8 cellular contexts compared by ENCODE assay signal in the genomic region with DNA sequence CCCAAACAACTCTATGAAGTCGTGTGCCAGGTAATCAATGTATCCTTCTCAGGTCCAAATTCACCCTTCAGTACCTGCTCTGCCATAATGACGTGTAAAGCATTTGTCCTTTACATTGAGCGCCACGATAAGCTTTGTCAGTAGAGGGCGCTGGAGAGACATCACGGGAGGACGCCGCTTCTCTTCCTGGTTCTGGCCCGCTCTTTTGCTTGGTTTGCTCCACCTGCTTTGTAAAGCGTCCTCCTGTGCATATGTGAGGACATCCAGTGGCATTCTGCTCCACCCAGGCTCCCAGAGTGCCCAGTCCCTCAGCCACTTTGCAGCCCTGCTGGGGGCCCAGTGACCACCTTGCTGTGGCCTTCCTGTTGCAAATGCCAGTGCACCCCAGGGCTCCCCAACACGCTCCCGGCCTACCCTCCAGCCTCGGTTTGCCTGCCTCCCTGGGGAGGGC.
A peak's percentile ranks its signal among the peaks of the same experiment; 100 is the strongest.
DNase-seq lines count a peak whose midpoint lies in the region; ATAC-seq, FAIRE-seq and TF ChIP-seq lines count a peak whose summit lies in the region.

No MANE protein-coding gene starts in this region.

- 38% methylated on average over 13 of the region's 13 CpGs; no CpG with 5 or more reads in 1 of the 2 experiments for WGBS in H1 (ENCODE audit: extremely low coverage in 1 of 2, insufficient coverage in 1 of 2, insufficient read length in 1 of 2, insufficient replicate concordance in 2 of 2, low coverage in 1 of 2, low lambda C conversion rate in 2 of 2, missing lambda C conversion rate in 1 of 2), 2 experiments

- no peak overlapping the region for H3K4ac ChIP-seq in H1 (replicated peaks; ENCODE audit: insufficient read length, low read depth, low read length)

- no peak overlapping the region for H3K56ac ChIP-seq in H1 (replicated peaks; ENCODE audit: insufficient read length, low read depth, low read length)

- H3K4me1 ChIP-seq in PC-9 (replicated peaks; ENCODE audit: insufficient read depth): no peaks in the 10 kb centered on the region
- no peaks in the 10 kb centered on the region for H3K4me1 ChIP-seq in H1 (replicated peaks in 1 of 4; ENCODE audit: control insufficient read depth in 3 of 4, insufficient read depth in 4 of 4, low read length in 3 of 4)

- no TSS peak for BruUV-seq in PC-9 (replicated peaks; lab: Mats Ljungman, UMichigan)

- no peak overlapping the region for H3K27ac ChIP-seq in PC-9
- H3K27ac ChIP-seq in H1 (ENCODE audit: low read depth, low read length): no peak overlapping the region

- H3K9ac ChIP-seq in H1 (replicated peaks in 1 of 4; ENCODE audit: extremely low read depth in 1 of 4, low read depth in 3 of 4, low read length in 3 of 4): no peak overlapping the region

- DNase-seq in activated T-cell treated with anti-CD3 and anti-CD28 coated beads for 48 hours (ENCODE audit: low read depth) (peak; percentile 33), activated T-cell treated with anti-CD3 and anti-CD28 coated beads for 4 hours (no peak), PC-9 (peak in 1 of 2 experiments; percentile 21), H1 (ENCODE audit: low read depth in 1 of 2, low spot score in 2 of 2) (peak; percentile 46 to 89), mesenteric fat pad (ENCODE audit: low spot score) (no peak)
- DNase-seq in stimulated activated CD4-positive, alpha-beta T cell treated with anti-CD3 and anti-CD28 coated beads, Interleukin-2, amount 100 ng/mL, for 48 hours: peak; percentile 48 to 58

- no peak overlapping the region for H3K4me2 ChIP-seq in PC-9
- H3K4me2 ChIP-seq in H1 (ENCODE audit: insufficient read depth in 1 of 2, low read depth in 2 of 2, low read length in 2 of 2): no peak overlapping the region

- H2AFZ ChIP-seq in PC-9: peak overlapping the region; percentile 19; the same call in 1 of the 2 replicates
- H2AFZ ChIP-seq in H1 (ENCODE audit: low read length): peak overlapping the region; percentile 83

- ATAC-seq in HG03159 (IDR thresholded peaks at IDR 0.05; ENCODE audit: unreplicated experiment) (peak; percentile 77), GM21423 (IDR thresholded peaks at IDR 0.05; ENCODE audit: unreplicated experiment) (no peak)

- intact Hi-C loops in PC-9 (cut with micrococcal nuclease; ENCODE audit: unreplicated experiment): no loop called here

- H3K36me3 ChIP-seq in PC-9 (ENCODE audit: low read depth) (no peaks in the 10 kb centered on the region), H1 (ENCODE audit: control insufficient read depth in 2 of 4, insufficient read depth in 4 of 4, low read length in 3 of 4) (no peaks in the 10 kb centered on the region)

- CTCF ChIA-PET in PC-9 (lab: Charles Lee) (no interaction called here), H1 (lab: Charles Lee; ENCODE audit: partially characterized antibody) (interaction anchor here (0.6 to 1.7 kb wide), 24 partner anchors 8 to 324 kb away, joined by 3 to 10 read pairs (median 3); no protein-coding TSS in a partner anchor)

- no peak overlapping the region for H4K91ac ChIP-seq in H1 (replicated peaks; ENCODE audit: insufficient read length, low read length)

- peak; percentile 80 for TF ChIP-seq CTCF in PC-9 (conservative IDR thresholded peaks at IDR 0.05)
- TF ChIP-seq CTCF in H1 (IDR thresholded peaks at IDR 0.05; ENCODE audit: control extremely low read depth in 1 of 3, insufficient read depth in 1 of 3, low read depth in 1 of 3, low read length in 3 of 3): peak; percentile 76 to 95 (median 77)

- no peak overlapping the region for H2BK12ac ChIP-seq in H1 (ENCODE audit: low read depth, low read length)

- H2BK15ac ChIP-seq in H1 (ENCODE audit: low read length): no peak overlapping the region

- no peak for TF ChIP-seq EP300 in H1 (IDR thresholded peaks at IDR 0.05; ENCODE audit: borderline replicate concordance in 1 of 2, low read depth in 2 of 2, low read length in 2 of 2)

- H3K79me2 ChIP-seq in PC-9 (ENCODE audit: low read depth) (no peaks in the 10 kb centered on the region), H1 (ENCODE audit: control insufficient read depth in 1 of 2, insufficient read depth in 2 of 2, low read length in 2 of 2) (no peaks in the 10 kb centered on the region)

- peak; percentile 74 to 81 for TF ChIP-seq RAD21 in H1 (IDR thresholded peaks at IDR 0.05 in 1 of 2, conservative IDR thresholded peaks at IDR 0.05 in 1 of 2; ENCODE audit: low read depth in 2 of 2, low read length in 2 of 2)

- no peak overlapping the region for H2AK5ac ChIP-seq in H1 (ENCODE audit: low read depth, low read length)

- H3F3A ChIP-seq in PC-9 (ENCODE audit: insufficient read depth, low read depth): no peaks in the 10 kb centered on the region

- H4K5ac ChIP-seq in H1 (ENCODE audit: insufficient read length, low read depth, low read length): peak overlapping the region; percentile 16

- H4K8ac ChIP-seq in H1 (ENCODE audit: extremely low read depth, insufficient read depth, low read length): peak overlapping the region; percentile 92; the same call in 1 of the 2 replicates

- H3K18ac ChIP-seq in H1 (ENCODE audit: extremely low read depth, low read length): no peak overlapping the region

- no peak overlapping the region for H3K14ac ChIP-seq in H1 (ENCODE audit: insufficient read length)

- H2BK120ac ChIP-seq in H1 (replicated peaks; ENCODE audit: low read depth, low read length): no peak overlapping the region

- H2BK5ac ChIP-seq in H1 (ENCODE audit: low read depth, low read length): no peak overlapping the region

- no peaks in the 10 kb centered on the region for H3K9me2 ChIP-seq in PC-9 (ENCODE audit: insufficient read depth)

- H4K20me1 ChIP-seq in PC-9 (ENCODE audit: insufficient read depth): no peaks in the 10 kb centered on the region
- H4K20me1 ChIP-seq in H1 (replicated peaks in 1 of 2; ENCODE audit: control insufficient read depth in 1 of 2, insufficient read depth in 2 of 2, low read length in 2 of 2): no peaks in the 10 kb centered on the region

- no peak overlapping the region for H2BK20ac ChIP-seq in H1 (ENCODE audit: low read length)

- H3K23me2 ChIP-seq in H1 (ENCODE audit: low read depth, low read length): no peaks in the 10 kb centered on the region; the same call in 1 of the 2 replicates

- 0 out of 2 replicates have a peak, but pooled peaks cover 3% of the 10 kb centered on the region for H3K27me3 ChIP-seq in PC-9 (ENCODE audit: insufficient read depth, low read depth)
- H3K27me3 ChIP-seq in H1 (replicated peaks in 1 of 4; ENCODE audit: control insufficient read depth in 3 of 4, extremely low read depth in 1 of 4, insufficient read depth in 3 of 4, low read length in 3 of 4): no peaks in the 10 kb centered on the region

- POLR2A ChIA-PET in PC-9 (lab: Charles Lee; ENCODE audit: unreplicated experiment): no interaction called here
- POLR2A ChIA-PET in H1 (lab: Charles Lee; ENCODE audit: partially characterized antibody): no interaction called here

- no peaks in the 10 kb centered on the region for H3K9me3 ChIP-seq in PC-9 (ENCODE audit: insufficient read depth, low read depth)
- peaks cover 3 to 8% of the 10 kb centered on the region in 2 experiments; a peak in 2 of 4 replicates for H3K9me3 ChIP-seq in H1 (ENCODE audit: insufficient read depth in 2 of 2, low read depth in 1 of 2, low read length in 1 of 2)

- H3K4me3 ChIP-seq in PC-9 (no peak overlapping the region), H1 (ENCODE audit: extremely low read depth in 1 of 4, insufficient read depth in 2 of 4, low read depth in 3 of 4, low read length in 4 of 4) (no peak overlapping the region)

- H3K79me1 ChIP-seq in H1 (ENCODE audit: low read depth, low read length): no peaks in the 10 kb centered on the region

- no peak for TF ChIP-seq POLR2A in H1 (IDR thresholded peaks at IDR 0.05; ENCODE audit: control extremely low read depth in 1 of 2, low read depth in 2 of 2, low read length in 2 of 2)

- no peak overlapping the region for H3K23ac ChIP-seq in H1 (ENCODE audit: insufficient read length)

- FAIRE-seq in H1 (lab: Jason Lieb, UNC): peak; percentile 78

TF ChIP-seq in H1, 55 proteins besides CTCF, POLR2A, EP300 and RAD21 (continues in another document):
- TF ChIP-seq EGR1 (IDR thresholded peaks at IDR 0.05; ENCODE audit: borderline replicate concordance, low read depth, low read length) (no peak), TAF7 (optimal IDR thresholded peaks at IDR 0.05; ENCODE audit: borderline replicate concordance, low read depth, low read length) (no peak), KDM5A (IDR thresholded peaks at IDR 0.05; ENCODE audit: low read length) (no peak), ASH2L (IDR thresholded peaks at IDR 0.05; ENCODE audit: low read length) (no peak), KDM1A (IDR thresholded peaks at IDR 0.05; ENCODE audit: borderline replicate concordance, low read length) (no peak), GABPA (IDR thresholded peaks at IDR 0.05; ENCODE audit: borderline replicate concordance, insufficient read depth, low read length) (no peak)

Comparison
In these comparisons a context has a peak if more than half of its experiments do, and no peak if none do; other contexts are left out.
1. DNase-seq: peak in activated T-cell treated with anti-CD3 and anti-CD28 coated beads for 48 hours (single experiment), H1 (2 of 2) and stimulated activated CD4-positive, alpha-beta T cell treated with anti-CD3 and anti-CD28 coated beads, Interleukin-2, amount 100 ng/mL, for 48 hours (2 of 2); none in activated T-cell treated with anti-CD3 and anti-CD28 coated beads for 4 hours (single experiment) and mesenteric fat pad (single experiment).